ENCODE assay signal across 1 cellular context in the genomic region with DNA sequence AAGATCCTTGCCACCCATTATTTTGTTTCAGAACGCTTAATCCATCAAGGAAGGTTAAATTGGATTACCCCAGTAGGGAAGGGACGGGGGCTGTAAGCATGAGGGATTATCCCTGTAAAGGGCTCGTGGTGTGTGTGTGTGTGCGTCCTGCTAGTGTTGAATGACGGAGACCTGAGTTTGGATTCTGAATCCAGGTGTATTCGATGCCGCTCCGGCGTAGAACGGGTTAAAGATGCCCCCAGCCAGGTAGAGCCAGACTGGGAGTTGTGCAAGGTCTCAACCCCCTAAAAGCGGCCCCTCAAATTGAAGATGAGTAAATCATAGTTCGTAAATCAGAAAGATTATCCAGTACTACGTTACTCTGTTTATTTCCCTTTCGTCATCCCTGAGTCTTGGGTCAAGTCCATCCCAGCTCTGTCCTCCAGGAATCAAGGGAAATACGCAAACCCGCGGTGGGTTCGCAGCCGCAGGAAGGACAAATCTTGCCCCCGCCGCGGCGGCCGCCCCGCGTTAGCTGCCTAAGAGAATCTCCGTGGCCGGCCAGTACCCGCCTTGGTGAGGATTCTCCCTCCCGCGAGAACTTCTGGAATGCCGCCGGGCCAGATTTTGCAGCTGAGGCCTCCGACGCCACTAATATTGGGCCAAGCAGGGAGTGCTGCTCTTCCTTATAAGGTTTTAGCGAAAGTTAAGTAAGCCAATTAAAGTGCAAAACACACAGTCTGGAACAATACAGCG.
TF ChIP-seq lines count a peak whose summit lies in the region.

No MANE protein-coding gene starts in this region.

TF ChIP-seq in endothelial cell of umbilical vein, 7 proteins besides CTCF, POLR2A, EP300 and RAD21 (continued from another document):
- TF ChIP-seq EZH2 (IDR thresholded peaks at IDR 0.05; ENCODE audit: borderline replicate concordance, low read depth, low read length, severe bottlenecking) (no peak), FOS (IDR thresholded peaks at IDR 0.05; ENCODE audit: borderline replicate concordance, insufficient read depth, low read length) (no peak), GATA2 (IDR thresholded peaks at IDR 0.05; ENCODE audit: insufficient read depth, insufficient read length, low read depth, low read length) (no peak)
- TF ChIP-seq, protein P1, sequence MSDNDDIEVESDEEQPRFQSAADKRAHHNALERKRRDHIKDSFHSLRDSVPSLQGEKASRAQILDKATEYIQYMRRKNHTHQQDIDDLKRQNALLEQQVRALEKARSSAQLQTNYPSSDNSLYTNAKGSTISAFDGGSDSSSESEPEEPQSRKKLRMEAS (IDR thresholded peaks at IDR 0.05; ENCODE audit: insufficient read depth, insufficient read length): no peak
